ENCODE assay signal across 1 cellular context in genomic region chr7:1584700-1585099, GRCh38.
TF ChIP-seq lines count a peak whose summit lies in the region.

No MANE protein-coding gene starts in this region.

TF ChIP-seq in K562, 482 proteins besides CTCF, POLR2A, EP300 and RAD21 (continued from another document):
- no peak for TF ChIP-seq TSC22D4 (tag; IDR thresholded peaks at IDR 0.05)
- no peak for TF ChIP-seq PHB2 (IDR thresholded peaks at IDR 0.05; ENCODE audit: low read depth)
- TF ChIP-seq, protein P1, sequence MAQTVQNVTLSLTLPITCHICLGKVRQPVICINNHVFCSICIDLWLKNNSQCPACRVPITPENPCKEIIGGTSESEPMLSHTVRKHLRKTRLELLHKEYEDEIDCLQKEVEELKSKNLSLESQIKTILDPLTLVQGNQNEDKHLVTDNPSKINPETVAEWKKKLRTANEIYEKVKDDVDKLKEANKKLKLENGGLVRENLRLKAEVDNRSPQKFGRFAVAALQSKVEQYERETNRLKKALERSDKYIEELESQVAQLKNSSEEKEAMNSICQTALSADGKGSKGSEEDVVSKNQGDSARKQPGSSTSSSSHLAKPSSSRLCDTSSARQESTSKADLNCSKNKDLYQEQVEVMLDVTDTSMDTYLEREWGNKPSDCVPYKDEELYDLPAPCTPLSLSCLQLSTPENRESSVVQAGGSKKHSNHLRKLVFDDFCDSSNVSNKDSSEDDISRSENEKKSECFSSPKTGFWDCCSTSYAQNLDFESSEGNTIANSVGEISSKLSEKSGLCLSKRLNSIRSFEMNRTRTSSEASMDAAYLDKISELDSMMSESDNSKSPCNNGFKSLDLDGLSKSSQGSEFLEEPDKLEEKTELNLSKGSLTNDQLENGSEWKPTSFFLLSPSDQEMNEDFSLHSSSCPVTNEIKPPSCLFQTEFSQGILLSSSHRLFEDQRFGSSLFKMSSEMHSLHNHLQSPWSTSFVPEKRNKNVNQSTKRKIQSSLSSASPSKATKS (CRISPR knock-in tag; IDR thresholded peaks at IDR 0.05) = no peak
- TF ChIP-seq ZBTB11 (CRISPR knock-in tag; IDR thresholded peaks at IDR 0.05) = no peak
